2 cellular contexts compared by ENCODE assay signal in genomic region chr16:84966150-84966447, GRCh38.
TF ChIP-seq lines count a peak whose summit lies in the region.

No MANE protein-coding gene starts in this region.

TF ChIP-seq in HEK293, 187 proteins besides CTCF, POLR2A, EP300 and RAD21:
- TF ChIP-seq, protein P1, sequence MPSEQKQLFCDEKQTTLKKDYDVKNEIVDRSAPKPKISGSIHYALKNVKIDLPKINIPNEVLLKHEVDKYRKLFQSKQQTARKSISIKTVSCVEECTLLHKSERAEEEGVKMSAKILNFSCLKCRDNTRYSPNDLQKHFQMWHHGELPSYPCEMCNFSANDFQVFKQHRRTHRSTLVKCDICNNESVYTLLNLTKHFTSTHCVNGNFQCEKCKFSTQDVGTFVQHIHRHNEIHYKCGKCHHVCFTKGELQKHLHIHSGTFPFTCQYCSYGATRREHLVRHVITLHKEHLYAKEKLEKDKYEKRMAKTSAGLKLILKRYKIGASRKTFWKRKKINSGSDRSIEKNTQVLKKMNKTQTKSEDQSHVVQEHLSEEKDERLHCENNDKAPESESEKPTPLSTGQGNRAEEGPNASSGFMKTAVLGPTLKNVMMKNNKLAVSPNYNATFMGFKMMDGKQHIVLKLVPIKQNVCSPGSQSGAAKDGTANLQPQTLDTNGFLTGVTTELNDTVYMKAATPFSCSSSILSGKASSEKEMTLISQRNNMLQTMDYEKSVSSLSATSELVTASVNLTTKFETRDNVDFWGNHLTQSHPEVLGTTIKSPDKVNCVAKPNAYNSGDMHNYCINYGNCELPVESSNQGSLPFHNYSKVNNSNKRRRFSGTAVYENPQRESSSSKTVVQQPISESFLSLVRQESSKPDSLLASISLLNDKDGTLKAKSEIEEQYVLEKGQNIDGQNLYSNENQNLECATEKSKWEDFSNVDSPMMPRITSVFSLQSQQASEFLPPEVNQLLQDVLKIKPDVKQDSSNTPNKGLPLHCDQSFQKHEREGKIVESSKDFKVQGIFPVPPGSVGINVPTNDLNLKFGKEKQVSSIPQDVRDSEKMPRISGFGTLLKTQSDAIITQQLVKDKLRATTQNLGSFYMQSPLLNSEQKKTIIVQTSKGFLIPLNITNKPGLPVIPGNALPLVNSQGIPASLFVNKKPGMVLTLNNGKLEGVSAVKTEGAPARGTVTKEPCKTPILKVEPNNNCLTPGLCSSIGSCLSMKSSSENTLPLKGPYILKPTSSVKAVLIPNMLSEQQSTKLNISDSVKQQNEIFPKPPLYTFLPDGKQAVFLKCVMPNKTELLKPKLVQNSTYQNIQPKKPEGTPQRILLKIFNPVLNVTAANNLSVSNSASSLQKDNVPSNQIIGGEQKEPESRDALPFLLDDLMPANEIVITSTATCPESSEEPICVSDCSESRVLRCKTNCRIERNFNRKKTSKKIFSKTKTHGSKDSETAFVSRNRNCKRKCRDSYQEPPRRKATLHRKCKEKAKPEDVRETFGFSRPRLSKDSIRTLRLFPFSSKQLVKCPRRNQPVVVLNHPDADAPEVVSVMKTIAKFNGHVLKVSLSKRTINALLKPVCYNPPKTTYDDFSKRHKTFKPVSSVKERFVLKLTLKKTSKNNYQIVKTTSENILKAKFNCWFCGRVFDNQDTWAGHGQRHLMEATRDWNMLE (tag by site-specific recombination; conservative IDR thresholded peaks at IDR 0.05; ENCODE audit: low read depth) = no peak
- TF ChIP-seq ZNF624 (tag by site-specific recombination; IDR thresholded peaks at IDR 0.05) = no peak
- TF ChIP-seq YY2 (tag by site-specific recombination; IDR thresholded peaks at IDR 0.05) = no peak
- peak; percentile 36; the same call in 1 of the 2 replicates for TF ChIP-seq ZSCAN4 (tag by site-specific recombination; IDR thresholded peaks at IDR 0.05)
- TF ChIP-seq ZEB2 (tag by site-specific recombination; IDR thresholded peaks at IDR 0.05) = no peak
- no peak for TF ChIP-seq ZNF571 (tag by site-specific recombination; IDR thresholded peaks at IDR 0.05)
TF ChIP-seq in HEK293: peak in this region for 1.

TF ChIP-seq in H1, 55 proteins besides CTCF, POLR2A, EP300 and RAD21:
- TF ChIP-seq, protein P2, sequence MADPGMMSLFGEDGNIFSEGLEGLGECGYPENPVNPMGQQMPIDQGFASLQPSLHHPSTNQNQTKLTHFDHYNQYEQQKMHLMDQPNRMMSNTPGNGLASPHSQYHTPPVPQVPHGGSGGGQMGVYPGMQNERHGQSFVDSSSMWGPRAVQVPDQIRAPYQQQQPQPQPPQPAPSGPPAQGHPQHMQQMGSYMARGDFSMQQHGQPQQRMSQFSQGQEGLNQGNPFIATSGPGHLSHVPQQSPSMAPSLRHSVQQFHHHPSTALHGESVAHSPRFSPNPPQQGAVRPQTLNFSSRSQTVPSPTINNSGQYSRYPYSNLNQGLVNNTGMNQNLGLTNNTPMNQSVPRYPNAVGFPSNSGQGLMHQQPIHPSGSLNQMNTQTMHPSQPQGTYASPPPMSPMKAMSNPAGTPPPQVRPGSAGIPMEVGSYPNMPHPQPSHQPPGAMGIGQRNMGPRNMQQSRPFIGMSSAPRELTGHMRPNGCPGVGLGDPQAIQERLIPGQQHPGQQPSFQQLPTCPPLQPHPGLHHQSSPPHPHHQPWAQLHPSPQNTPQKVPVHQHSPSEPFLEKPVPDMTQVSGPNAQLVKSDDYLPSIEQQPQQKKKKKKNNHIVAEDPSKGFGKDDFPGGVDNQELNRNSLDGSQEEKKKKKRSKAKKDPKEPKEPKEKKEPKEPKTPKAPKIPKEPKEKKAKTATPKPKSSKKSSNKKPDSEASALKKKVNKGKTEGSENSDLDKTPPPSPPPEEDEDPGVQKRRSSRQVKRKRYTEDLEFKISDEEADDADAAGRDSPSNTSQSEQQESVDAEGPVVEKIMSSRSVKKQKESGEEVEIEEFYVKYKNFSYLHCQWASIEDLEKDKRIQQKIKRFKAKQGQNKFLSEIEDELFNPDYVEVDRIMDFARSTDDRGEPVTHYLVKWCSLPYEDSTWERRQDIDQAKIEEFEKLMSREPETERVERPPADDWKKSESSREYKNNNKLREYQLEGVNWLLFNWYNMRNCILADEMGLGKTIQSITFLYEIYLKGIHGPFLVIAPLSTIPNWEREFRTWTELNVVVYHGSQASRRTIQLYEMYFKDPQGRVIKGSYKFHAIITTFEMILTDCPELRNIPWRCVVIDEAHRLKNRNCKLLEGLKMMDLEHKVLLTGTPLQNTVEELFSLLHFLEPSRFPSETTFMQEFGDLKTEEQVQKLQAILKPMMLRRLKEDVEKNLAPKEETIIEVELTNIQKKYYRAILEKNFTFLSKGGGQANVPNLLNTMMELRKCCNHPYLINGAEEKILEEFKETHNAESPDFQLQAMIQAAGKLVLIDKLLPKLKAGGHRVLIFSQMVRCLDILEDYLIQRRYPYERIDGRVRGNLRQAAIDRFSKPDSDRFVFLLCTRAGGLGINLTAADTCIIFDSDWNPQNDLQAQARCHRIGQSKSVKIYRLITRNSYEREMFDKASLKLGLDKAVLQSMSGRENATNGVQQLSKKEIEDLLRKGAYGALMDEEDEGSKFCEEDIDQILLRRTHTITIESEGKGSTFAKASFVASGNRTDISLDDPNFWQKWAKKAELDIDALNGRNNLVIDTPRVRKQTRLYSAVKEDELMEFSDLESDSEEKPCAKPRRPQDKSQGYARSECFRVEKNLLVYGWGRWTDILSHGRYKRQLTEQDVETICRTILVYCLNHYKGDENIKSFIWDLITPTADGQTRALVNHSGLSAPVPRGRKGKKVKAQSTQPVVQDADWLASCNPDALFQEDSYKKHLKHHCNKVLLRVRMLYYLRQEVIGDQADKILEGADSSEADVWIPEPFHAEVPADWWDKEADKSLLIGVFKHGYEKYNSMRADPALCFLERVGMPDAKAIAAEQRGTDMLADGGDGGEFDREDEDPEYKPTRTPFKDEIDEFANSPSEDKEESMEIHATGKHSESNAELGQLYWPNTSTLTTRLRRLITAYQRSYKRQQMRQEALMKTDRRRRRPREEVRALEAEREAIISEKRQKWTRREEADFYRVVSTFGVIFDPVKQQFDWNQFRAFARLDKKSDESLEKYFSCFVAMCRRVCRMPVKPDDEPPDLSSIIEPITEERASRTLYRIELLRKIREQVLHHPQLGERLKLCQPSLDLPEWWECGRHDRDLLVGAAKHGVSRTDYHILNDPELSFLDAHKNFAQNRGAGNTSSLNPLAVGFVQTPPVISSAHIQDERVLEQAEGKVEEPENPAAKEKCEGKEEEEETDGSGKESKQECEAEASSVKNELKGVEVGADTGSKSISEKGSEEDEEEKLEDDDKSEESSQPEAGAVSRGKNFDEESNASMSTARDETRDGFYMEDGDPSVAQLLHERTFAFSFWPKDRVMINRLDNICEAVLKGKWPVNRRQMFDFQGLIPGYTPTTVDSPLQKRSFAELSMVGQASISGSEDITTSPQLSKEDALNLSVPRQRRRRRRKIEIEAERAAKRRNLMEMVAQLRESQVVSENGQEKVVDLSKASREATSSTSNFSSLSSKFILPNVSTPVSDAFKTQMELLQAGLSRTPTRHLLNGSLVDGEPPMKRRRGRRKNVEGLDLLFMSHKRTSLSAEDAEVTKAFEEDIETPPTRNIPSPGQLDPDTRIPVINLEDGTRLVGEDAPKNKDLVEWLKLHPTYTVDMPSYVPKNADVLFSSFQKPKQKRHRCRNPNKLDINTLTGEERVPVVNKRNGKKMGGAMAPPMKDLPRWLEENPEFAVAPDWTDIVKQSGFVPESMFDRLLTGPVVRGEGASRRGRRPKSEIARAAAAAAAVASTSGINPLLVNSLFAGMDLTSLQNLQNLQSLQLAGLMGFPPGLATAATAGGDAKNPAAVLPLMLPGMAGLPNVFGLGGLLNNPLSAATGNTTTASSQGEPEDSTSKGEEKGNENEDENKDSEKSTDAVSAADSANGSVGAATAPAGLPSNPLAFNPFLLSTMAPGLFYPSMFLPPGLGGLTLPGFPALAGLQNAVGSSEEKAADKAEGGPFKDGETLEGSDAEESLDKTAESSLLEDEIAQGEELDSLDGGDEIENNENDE (IDR thresholded peaks at IDR 0.05; ENCODE audit: insufficient replicate concordance, low read length) = no peak
- TF ChIP-seq POU5F1 (IDR thresholded peaks at IDR 0.05; ENCODE audit: low read depth, low read length) = no peak
- TF ChIP-seq ATF3 (IDR thresholded peaks at IDR 0.05; ENCODE audit: insufficient read depth, low read depth, low read length) = no peak
